Comparison of ENCODE assay signal across 24 cellular contexts in the genomic region with DNA sequence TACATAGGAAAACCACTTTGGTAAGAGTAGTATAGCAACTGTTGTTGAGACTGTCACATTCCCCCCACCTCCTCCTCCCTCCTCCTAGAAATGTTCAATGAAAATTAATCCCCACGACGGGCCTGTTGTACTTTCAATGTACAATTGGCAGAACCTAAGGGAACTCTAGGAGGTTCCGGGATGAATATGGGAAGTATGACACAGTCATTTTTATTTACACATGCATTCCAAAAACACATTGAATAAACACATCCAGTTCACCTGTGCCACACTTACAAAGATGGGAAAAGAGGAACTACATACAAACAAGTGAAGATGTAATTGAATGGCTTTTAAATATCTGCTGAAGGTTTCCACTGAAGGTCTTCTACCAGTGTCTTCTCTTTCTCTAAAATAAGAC.
"Had no signal": no experiment of that assay in that cellular context is flagged by ENCODE, and none has a peak within 500 bp of the region (broad histone marks: within the 10 kb centered on the region; RNA-seq: fewer than 3 reads in every experiment).

No MANE protein-coding gene starts in this region.

- H3K4me1 Mint-ChIP-seq: endodermal cell, mesothelial cell of epicardium, naive B cell had no signal

- H3K27me3 ChIP-seq: colonic mucosa, gastrocnemius medialis, left lung had no signal

- H3K9me3 ChIP-seq: colonic mucosa, esophagus squamous epithelium, gastrocnemius medialis, left lung, lower lobe of right lung, mucosa of descending colon had no signal

- H3K36me3 Mint-ChIP-seq: naive B cell had no signal

- H3K4me1 ChIP-seq: colonic mucosa, gastrocnemius medialis, heart right ventricle, left lung, lower lobe of right lung had no signal

- H3K9me3 Mint-ChIP-seq: effector memory CD8-positive, alpha-beta T cell had no signal

- H3K4me3 ChIP-seq: colonic mucosa, esophagus squamous epithelium, gastrocnemius medialis, heart right ventricle, left lung, lower lobe of right lung, mucosa of descending colon had no signal

- H3K27ac Mint-ChIP-seq: dendritic cell treated with granulocyte-macrophage colony-stimulating factor and Interleukin-4, amounts not matched to agents 40 ng/mL and 50 ng/mL, for 4 days; effector memory CD8-positive, alpha-beta T cell; endodermal cell; mesothelial cell of epicardium; naive B cell had no signal

- H3K36me3 ChIP-seq: colonic mucosa, esophagus squamous epithelium, gastrocnemius medialis, heart right ventricle, left lung, lower lobe of right lung had no signal

- H3K4me3 Mint-ChIP-seq: dendritic cell treated with granulocyte-macrophage colony-stimulating factor and Interleukin-4, amounts not matched to agents 40 ng/mL and 50 ng/mL, for 4 days; effector memory CD8-positive, alpha-beta T cell; endodermal cell; mesothelial cell of epicardium; naive B cell had no signal

- DNase-seq: colonic mucosa; cortex of kidney; effector CD8-positive, alpha-beta T cell; effector memory CD8-positive, alpha-beta T cell; endodermal cell; erythroblast; esophagus squamous epithelium; foreskin fibroblast; foreskin melanocyte; gastrocnemius medialis; glutamatergic neuron; head of caudate nucleus; heart right ventricle; hippocampal formation; left cardiac atrium; left lung; left ventricle myocardium superior; lower lobe of right lung; mesenchymal stem cell; mucosa of descending colon; naive B cell had no signal

- H3K27ac ChIP-seq: colonic mucosa, epithelial cell of prostate, esophagus squamous epithelium, gastrocnemius medialis, heart right ventricle, left lung, lower lobe of right lung had no signal
